Comparison of ENCODE assay signal across 1 cellular context in the genomic region with DNA sequence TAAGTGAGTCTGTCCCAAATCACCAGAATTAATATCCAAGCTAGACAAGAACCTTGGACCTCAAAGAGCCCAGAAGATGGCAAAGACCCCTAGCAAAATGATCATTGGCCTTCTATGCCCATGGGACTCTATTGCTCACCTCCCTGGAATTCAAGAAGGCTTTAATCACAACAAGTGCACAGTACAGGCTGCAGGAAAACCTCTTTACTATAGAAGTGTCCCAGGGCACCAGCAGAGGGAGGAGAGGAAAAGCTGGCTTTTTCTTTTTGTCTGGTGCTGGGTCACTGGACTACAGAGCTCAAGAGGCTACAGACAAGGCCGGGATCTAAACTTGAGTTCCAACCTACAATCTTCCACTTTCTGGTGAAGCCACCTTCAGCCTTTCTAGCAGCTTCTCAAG.
TF ChIP-seq lines count a peak whose summit lies in the region.

No MANE protein-coding gene starts in this region.

TF ChIP-seq in HCT116, 20 proteins besides CTCF, POLR2A, EP300 and RAD21 (continued from another document):
- TF ChIP-seq, protein P1, sequence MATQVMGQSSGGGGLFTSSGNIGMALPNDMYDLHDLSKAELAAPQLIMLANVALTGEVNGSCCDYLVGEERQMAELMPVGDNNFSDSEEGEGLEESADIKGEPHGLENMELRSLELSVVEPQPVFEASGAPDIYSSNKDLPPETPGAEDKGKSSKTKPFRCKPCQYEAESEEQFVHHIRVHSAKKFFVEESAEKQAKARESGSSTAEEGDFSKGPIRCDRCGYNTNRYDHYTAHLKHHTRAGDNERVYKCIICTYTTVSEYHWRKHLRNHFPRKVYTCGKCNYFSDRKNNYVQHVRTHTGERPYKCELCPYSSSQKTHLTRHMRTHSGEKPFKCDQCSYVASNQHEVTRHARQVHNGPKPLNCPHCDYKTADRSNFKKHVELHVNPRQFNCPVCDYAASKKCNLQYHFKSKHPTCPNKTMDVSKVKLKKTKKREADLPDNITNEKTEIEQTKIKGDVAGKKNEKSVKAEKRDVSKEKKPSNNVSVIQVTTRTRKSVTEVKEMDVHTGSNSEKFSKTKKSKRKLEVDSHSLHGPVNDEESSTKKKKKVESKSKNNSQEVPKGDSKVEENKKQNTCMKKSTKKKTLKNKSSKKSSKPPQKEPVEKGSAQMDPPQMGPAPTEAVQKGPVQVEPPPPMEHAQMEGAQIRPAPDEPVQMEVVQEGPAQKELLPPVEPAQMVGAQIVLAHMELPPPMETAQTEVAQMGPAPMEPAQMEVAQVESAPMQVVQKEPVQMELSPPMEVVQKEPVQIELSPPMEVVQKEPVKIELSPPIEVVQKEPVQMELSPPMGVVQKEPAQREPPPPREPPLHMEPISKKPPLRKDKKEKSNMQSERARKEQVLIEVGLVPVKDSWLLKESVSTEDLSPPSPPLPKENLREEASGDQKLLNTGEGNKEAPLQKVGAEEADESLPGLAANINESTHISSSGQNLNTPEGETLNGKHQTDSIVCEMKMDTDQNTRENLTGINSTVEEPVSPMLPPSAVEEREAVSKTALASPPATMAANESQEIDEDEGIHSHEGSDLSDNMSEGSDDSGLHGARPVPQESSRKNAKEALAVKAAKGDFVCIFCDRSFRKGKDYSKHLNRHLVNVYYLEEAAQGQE (IDR thresholded peaks at IDR 0.05; ENCODE audit: low read depth): no peak
- no peak for TF ChIP-seq SIN3A (IDR thresholded peaks at IDR 0.05; ENCODE audit: low read depth)
